Comparison of ENCODE assay signal across 8 cellular contexts in the genomic region with DNA sequence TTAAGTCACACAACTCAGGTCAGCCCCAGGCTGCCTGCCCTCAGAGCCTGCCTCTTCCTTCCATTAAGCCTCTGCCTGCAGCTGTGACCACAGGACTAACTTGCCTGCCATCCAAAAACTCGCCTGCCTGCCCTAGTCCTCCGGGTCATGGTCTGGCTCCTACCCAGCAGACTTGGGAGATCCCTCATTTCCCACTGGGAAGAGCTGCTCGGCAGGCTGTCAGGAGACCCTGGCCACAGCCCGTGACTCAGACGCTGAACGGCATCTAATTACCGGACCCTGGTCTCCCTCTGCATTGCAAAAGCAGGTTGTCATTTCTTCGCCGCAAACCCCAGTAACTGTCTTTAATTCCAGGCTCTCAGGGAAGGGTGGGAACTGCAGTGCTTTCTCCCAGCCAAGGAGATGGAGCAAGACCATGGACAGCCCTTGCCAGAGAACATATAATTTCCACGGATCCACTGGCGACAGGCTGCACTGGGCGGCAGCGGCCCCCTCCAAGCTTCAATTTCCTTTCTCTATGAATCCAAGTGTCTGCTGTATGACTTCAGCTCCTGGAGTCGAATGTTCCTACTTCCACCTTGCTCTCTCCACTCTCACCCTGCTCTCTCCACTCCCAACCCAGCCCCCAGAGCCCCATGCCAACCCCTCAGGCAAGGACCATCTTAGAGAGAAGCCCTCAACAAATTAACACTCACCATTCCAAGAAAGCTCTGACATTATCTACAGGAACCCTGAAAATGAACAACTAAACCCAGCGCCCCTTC. TPM values are rescaled to one million over a fixed set of nuclear protein-coding genes. Genes with fewer than 3 reads are reported as not detected.
DNase-seq lines count a peak whose midpoint lies in the region; ATAC-seq, FAIRE-seq and TF ChIP-seq lines count a peak whose summit lies in the region.

No MANE protein-coding gene starts in this region.

- no peak overlapping the region for H2AK5ac ChIP-seq in IMR-90 (ENCODE audit: low read depth, low read length)

- ATAC-seq in IMR-90 (ENCODE audit: low read depth) (peak; percentile 42), WTC11 (no peak)

- dilution Hi-C loops in IMR-90 (cut with HindIII; ENCODE audit: low sequenced_read_pairs, unreplicated experiment) = no loop called here

- no peak overlapping the region for H2BK20ac ChIP-seq in IMR-90 (ENCODE audit: low read depth, low read length)

- H2AFZ ChIP-seq in IMR-90 (replicated peaks; ENCODE audit: low read length, poor library complexity) = peak overlapping the region; percentile 74

- no peak for TF ChIP-seq POLR2A in IMR-90 (IDR thresholded peaks at IDR 0.05; ENCODE audit: low read depth, low read length)

- H3K4ac ChIP-seq in IMR-90 (ENCODE audit: low read depth, low read length) = no peak overlapping the region

- no peaks in the 10 kb centered on the region for H4K20me1 ChIP-seq in IMR-90 (ENCODE audit: insufficient read depth, low read length)

- no peak overlapping the region for H4K5ac ChIP-seq in IMR-90 (ENCODE audit: low read depth, low read length)

- no peaks in the 10 kb centered on the region for H3K9me3 ChIP-seq in IMR-90 (ENCODE audit: control insufficient read depth, insufficient read depth, low read length)
- no peaks in the 10 kb centered on the region for H3K9me3 ChIP-seq in kidney (ENCODE audit: control insufficient read depth in 1 of 2, low read length in 2 of 2)

- POLR2A ChIA-PET in IMR-90 (lab: Charles Lee; ENCODE audit: unreplicated experiment) (no interaction called here), WTC11 (lab: Charles Lee) (no interaction called here)

- no peak for FAIRE-seq in kidney (lab: Jason Lieb, UNC)

- no peak overlapping the region for H3K14ac ChIP-seq in IMR-90 (replicated peaks; ENCODE audit: low read depth, low read length)

- DNase-seq in IMR-90 (peak; percentile 86), amniotic stem cell (lab: John Stamatoyannopoulos, UW) (peak; percentile 77), kidney (peak; percentile 64), WTC11 (ENCODE audit: low spot score) (no peak), germinal center (ENCODE audit: low spot score) (no peak), C1 segment of cervical spinal cord (lab: John Stamatoyannopoulos, UW) (no peak)
- no peak for DNase-seq in activated CD8-positive, alpha-beta memory T cell treated with anti-CD3 and anti-CD28 coated beads for 24 hours

- no peak overlapping the region for H4K8ac ChIP-seq in IMR-90 (ENCODE audit: low read depth in 2 of 2, low read length in 2 of 2)

- H3K36me3 ChIP-seq in IMR-90 (ENCODE audit: control insufficient read depth, insufficient read depth, low read length) (no peaks in the 10 kb centered on the region), kidney (ENCODE audit: control insufficient read depth in 1 of 2, insufficient read depth in 2 of 2, low read length in 2 of 2) (no peaks in the 10 kb centered on the region)

- H2BK15ac ChIP-seq in IMR-90 (ENCODE audit: low read depth, low read length) = no peak overlapping the region

- H3K18ac ChIP-seq in IMR-90 (ENCODE audit: low read depth, low read length) = no peak overlapping the region

- H3K36me3 Mint-ChIP-seq in WTC11 = no peaks in the 10 kb centered on the region

- H3K4me3 ChIP-seq in IMR-90 (ENCODE audit: insufficient read depth, low read depth, low read length) (no peak overlapping the region), kidney (ENCODE audit: low read length in 2 of 2) (no peak overlapping the region)

- no peaks in the 10 kb centered on the region for H3K27me3 Mint-ChIP-seq in WTC11 (ENCODE audit: low read depth)

- no peak overlapping the region for H2BK120ac ChIP-seq in IMR-90 (ENCODE audit: low read depth, low read length)

- TF ChIP-seq CTCF in IMR-90 (conservative IDR thresholded peaks at IDR 0.05; ENCODE audit: low read depth, low read length) (no peak), kidney (IDR thresholded peaks at IDR 0.05; ENCODE audit: borderline replicate concordance, extremely low read depth, insufficient read depth) (no peak), WTC11 (IDR thresholded peaks at IDR 0.05) (no peak)

- no peaks in the 10 kb centered on the region for H3K9me1 ChIP-seq in IMR-90 (ENCODE audit: insufficient read depth, low read length)

- peaks cover 8% of the 10 kb centered on the region for H3K27me3 ChIP-seq in IMR-90 (ENCODE audit: control insufficient read depth, insufficient read depth, low read length)

- H3K27ac Mint-ChIP-seq in WTC11 = no peak overlapping the region

- TF ChIP-seq RAD21 in IMR-90 (IDR thresholded peaks at IDR 0.05; ENCODE audit: low read length) = no peak

- H3K4me1 Mint-ChIP-seq in WTC11 = peaks cover 11% of the 10 kb centered on the region

- H2AK9ac ChIP-seq in IMR-90 (replicated peaks; ENCODE audit: low read depth, low read length, poor library complexity) = peak overlapping the region; percentile 33

- H3K9me3 Mint-ChIP-seq in WTC11 = no peaks in the 10 kb centered on the region

- H3K79me1 ChIP-seq in IMR-90 (ENCODE audit: low read depth in 1 of 2, low read length in 2 of 2) = no peaks in the 10 kb centered on the region

- H3K23ac ChIP-seq in IMR-90 (ENCODE audit: low read depth, low read length) = no peak overlapping the region

- no TSS peak for BruUV-seq in IMR-90 (replicated peaks; lab: Mats Ljungman, UMichigan)

- no peak overlapping the region; the same call in 1 of the 2 replicates for H3K4me2 ChIP-seq in IMR-90 (ENCODE audit: low read depth, low read length)

- 60% methylated on average over 2 of the region's 15 CpGs; no CpG with 5 or more reads in 1 of the 2 experiments for WGBS in IMR-90 (ENCODE audit: extremely low coverage in 2 of 2, insufficient read length in 1 of 2), 2 experiments

- no peak overlapping the region for H3K4me3 Mint-ChIP-seq in WTC11

- CTCF ChIA-PET in IMR-90 (lab: Yijun Ruan, JAX) = interaction anchor here (1.1 kb wide), 2 partner anchors 48 to 139 kb away, joined by 4 to 7 read pairs; no protein-coding TSS in a partner anchor
- CTCF ChIA-PET in WTC11 (lab: Charles Lee) = interaction anchor here (0.8 to 1.8 kb wide), 2 partner anchors 11 to 34 kb away, joined by 3 to 4 read pairs; no protein-coding TSS in a partner anchor

- H3K4me1 ChIP-seq in IMR-90 (ENCODE audit: control insufficient read depth, insufficient read depth, low read length) = peaks cover 7% of the 10 kb centered on the region
- no peaks in the 10 kb centered on the region for H3K4me1 ChIP-seq in kidney (ENCODE audit: control insufficient read depth in 1 of 2, insufficient read depth in 1 of 2, low read depth in 1 of 2, low read length in 2 of 2)

- H3K9ac ChIP-seq in IMR-90 (ENCODE audit: low read depth, low read length) (no peak overlapping the region), kidney (ENCODE audit: low read length in 2 of 2) (no peak overlapping the region)

- H2BK5ac ChIP-seq in IMR-90 (ENCODE audit: low read depth, low read length, poor library complexity, severe bottlenecking) = no peak overlapping the region

- H3K56ac ChIP-seq in IMR-90 (ENCODE audit: extremely low read depth, insufficient read depth, low read length) = no peak overlapping the region

- H3K27ac ChIP-seq in IMR-90 (ENCODE audit: insufficient read depth, low read length) = no peak overlapping the region
- no peak overlapping the region for H3K27ac ChIP-seq in kidney (ENCODE audit: low read depth in 2 of 2, low read length in 2 of 2)
- H3K27ac ChIP-seq in temporal lobe (ENCODE audit: low read depth, low read length) = peak overlapping the region; percentile 72

- in situ Hi-C loops in IMR-90 (cut with MboI; ENCODE audit: low sequenced_read_pairs) = no loop called here

- intact Hi-C loops in IMR-90 (cut with micrococcal nuclease) = no loop called here
- intact Hi-C loops in kidney (cut with DNase I) = no loop called here

- no peak overlapping the region for H4K91ac ChIP-seq in IMR-90 (ENCODE audit: insufficient read depth, low read depth, low read length)

TF ChIP-seq in IMR-90, 13 proteins besides CTCF, POLR2A, EP300 and RAD21:
- TF ChIP-seq CEBPB (IDR thresholded peaks at IDR 0.05; ENCODE audit: low read depth, low read length) (peak; percentile 46), FOS (IDR thresholded peaks at IDR 0.05; ENCODE audit: low read depth, low read length) (no peak)

TF ChIP-seq in WTC11, 78 proteins besides CTCF, POLR2A, EP300 and RAD21 (continues in another document):
- TF ChIP-seq, protein P1, sequence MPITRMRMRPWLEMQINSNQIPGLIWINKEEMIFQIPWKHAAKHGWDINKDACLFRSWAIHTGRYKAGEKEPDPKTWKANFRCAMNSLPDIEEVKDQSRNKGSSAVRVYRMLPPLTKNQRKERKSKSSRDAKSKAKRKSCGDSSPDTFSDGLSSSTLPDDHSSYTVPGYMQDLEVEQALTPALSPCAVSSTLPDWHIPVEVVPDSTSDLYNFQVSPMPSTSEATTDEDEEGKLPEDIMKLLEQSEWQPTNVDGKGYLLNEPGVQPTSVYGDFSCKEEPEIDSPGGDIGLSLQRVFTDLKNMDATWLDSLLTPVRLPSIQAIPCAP (CRISPR knock-in tag; IDR thresholded peaks at IDR 0.05) = no peak
- no peak for TF ChIP-seq NFATC4 (CRISPR knock-in tag; IDR thresholded peaks at IDR 0.05)
- TF ChIP-seq CDX4 (CRISPR knock-in tag; IDR thresholded peaks at IDR 0.05; ENCODE audit: borderline replicate concordance) = no peak
- TF ChIP-seq SOX15 (CRISPR knock-in tag; IDR thresholded peaks at IDR 0.05) = no peak
- no peak for TF ChIP-seq FOXK1 (CRISPR knock-in tag; IDR thresholded peaks at IDR 0.05)
- TF ChIP-seq ZNF219 (CRISPR knock-in tag; IDR thresholded peaks at IDR 0.05; ENCODE audit: borderline replicate concordance) = no peak
- no peak for TF ChIP-seq KAT7 (CRISPR knock-in tag; IDR thresholded peaks at IDR 0.05; ENCODE audit: borderline replicate concordance)
- no peak for TF ChIP-seq ZNF416 (CRISPR knock-in tag; IDR thresholded peaks at IDR 0.05)
- TF ChIP-seq HMGA2 (CRISPR knock-in tag; IDR thresholded peaks at IDR 0.05) = no peak
- no peak for TF ChIP-seq ZNF317 (CRISPR knock-in tag; IDR thresholded peaks at IDR 0.05; ENCODE audit: borderline replicate concordance, low read depth)
- TF ChIP-seq MXD4 (CRISPR knock-in tag; IDR thresholded peaks at IDR 0.05; ENCODE audit: borderline replicate concordance) = no peak

RNA-seq across cellular contexts. Expression of gene OLFML2B, which starts 20.4 kb away (rescaled TPM):
- total RNA-seq in IMR-90 (2012; rRNA removed) (0.36 and 0.56 TPM in 2 replicates), kidney (6.7 TPM), temporal lobe (1.2 TPM), WTC11 (2021) (4.9 to 6.5 TPM (median 6.2 TPM) in 3 replicates)
- polyA plus RNA-seq in IMR-90 (2012; rRNA removed) (0.74 and 0.80 TPM in 2 replicates), kidney (ENCODE audit: insufficient read depth, low read depth, low replicate concordance) (2.9 TPM)
- 0.48 and 1.0 TPM in 2 replicates for polyA plus RNA-seq in IMR-90 (2012; cell fraction: cytosol; rRNA removed)
- 0.44 and 0.78 TPM in 2 replicates for polyA plus RNA-seq in IMR-90 (2012; cell fraction: nucleus; rRNA removed; ENCODE audit: low replicate concordance)

Comparison
In these comparisons a context has a peak if more than half of its experiments do, and no peak if none do; other contexts are left out.
1. DNase-seq: peak in IMR-90 (single experiment), amniotic stem cell (single experiment) and kidney (single experiment); none in activated CD8-positive, alpha-beta memory T cell treated with anti-CD3 and anti-CD28 coated beads for 24 hours (single experiment), WTC11 (single experiment), germinal center (single experiment) and C1 segment of cervical spinal cord (0 of 14).